ENCODE assay signal across 1 cellular context in genomic region chr3:74787008-74787407, GRCh38.
TF ChIP-seq lines count a peak whose summit lies in the region.

No MANE protein-coding gene starts in this region.

TF ChIP-seq in HepG2, 621 proteins besides CTCF, POLR2A, EP300 and RAD21 (continued from another document):
- TF ChIP-seq, protein P1, sequence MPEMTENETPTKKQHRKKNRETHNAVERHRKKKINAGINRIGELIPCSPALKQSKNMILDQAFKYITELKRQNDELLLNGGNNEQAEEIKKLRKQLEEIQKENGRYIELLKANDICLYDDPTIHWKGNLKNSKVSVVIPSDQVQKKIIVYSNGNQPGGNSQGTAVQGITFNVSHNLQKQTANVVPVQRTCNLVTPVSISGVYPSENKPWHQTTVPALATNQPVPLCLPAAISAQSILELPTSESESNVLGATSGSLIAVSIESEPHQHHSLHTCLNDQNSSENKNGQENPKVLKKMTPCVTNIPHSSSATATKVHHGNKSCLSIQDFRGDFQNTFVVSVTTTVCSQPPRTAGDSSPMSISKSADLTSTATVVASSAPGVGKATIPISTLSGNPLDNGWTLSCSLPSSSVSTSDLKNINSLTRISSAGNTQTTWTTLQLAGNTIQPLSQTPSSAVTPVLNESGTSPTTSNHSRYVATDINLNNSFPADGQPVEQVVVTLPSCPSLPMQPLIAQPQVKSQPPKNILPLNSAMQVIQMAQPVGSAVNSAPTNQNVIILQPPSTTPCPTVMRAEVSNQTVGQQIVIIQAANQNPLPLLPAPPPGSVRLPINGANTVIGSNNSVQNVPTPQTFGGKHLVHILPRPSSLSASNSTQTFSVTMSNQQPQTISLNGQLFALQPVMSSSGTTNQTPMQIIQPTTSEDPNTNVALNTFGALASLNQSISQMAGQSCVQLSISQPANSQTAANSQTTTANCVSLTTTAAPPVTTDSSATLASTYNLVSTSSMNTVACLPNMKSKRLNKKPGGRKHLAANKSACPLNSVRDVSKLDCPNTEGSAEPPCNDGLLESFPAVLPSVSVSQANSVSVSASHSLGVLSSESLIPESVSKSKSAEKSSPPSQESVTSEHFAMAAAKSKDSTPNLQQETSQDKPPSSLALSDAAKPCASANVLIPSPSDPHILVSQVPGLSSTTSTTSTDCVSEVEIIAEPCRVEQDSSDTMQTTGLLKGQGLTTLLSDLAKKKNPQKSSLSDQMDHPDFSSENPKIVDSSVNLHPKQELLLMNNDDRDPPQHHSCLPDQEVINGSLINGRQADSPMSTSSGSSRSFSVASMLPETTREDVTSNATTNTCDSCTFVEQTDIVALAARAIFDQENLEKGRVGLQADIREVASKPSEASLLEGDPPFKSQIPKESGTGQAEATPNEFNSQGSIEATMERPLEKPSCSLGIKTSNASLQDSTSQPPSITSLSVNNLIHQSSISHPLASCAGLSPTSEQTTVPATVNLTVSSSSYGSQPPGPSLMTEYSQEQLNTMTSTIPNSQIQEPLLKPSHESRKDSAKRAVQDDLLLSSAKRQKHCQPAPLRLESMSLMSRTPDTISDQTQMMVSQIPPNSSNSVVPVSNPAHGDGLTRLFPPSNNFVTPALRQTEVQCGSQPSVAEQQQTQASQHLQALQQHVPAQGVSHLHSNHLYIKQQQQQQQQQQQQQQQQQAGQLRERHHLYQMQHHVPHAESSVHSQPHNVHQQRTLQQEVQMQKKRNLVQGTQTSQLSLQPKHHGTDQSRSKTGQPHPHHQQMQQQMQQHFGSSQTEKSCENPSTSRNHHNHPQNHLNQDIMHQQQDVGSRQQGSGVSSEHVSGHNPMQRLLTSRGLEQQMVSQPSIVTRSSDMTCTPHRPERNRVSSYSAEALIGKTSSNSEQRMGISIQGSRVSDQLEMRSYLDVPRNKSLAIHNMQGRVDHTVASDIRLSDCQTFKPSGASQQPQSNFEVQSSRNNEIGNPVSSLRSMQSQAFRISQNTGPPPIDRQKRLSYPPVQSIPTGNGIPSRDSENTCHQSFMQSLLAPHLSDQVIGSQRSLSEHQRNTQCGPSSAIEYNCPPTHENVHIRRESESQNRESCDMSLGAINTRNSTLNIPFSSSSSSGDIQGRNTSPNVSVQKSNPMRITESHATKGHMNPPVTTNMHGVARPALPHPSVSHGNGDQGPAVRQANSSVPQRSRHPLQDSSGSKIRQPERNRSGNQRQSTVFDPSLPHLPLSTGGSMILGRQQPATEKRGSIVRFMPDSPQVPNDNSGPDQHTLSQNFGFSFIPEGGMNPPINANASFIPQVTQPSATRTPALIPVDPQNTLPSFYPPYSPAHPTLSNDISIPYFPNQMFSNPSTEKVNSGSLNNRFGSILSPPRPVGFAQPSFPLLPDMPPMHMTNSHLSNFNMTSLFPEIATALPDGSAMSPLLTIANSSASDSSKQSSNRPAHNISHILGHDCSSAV (CRISPR knock-in tag; IDR thresholded peaks at IDR 0.05; ENCODE audit: borderline replicate concordance) = no peak
- TF ChIP-seq, protein P2, sequence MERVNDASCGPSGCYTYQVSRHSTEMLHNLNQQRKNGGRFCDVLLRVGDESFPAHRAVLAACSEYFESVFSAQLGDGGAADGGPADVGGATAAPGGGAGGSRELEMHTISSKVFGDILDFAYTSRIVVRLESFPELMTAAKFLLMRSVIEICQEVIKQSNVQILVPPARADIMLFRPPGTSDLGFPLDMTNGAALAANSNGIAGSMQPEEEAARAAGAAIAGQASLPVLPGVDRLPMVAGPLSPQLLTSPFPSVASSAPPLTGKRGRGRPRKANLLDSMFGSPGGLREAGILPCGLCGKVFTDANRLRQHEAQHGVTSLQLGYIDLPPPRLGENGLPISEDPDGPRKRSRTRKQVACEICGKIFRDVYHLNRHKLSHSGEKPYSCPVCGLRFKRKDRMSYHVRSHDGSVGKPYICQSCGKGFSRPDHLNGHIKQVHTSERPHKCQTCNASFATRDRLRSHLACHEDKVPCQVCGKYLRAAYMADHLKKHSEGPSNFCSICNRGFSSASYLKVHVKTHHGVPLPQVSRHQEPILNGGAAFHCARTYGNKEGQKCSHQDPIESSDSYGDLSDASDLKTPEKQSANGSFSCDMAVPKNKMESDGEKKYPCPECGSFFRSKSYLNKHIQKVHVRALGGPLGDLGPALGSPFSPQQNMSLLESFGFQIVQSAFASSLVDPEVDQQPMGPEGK (CRISPR knock-in tag; IDR thresholded peaks at IDR 0.05) = no peak
